8 cellular contexts compared by ENCODE assay signal in genomic region chr17:48002208-48002919, GRCh38. TPM values are rescaled to one million over a fixed set of nuclear protein-coding genes. Genes with fewer than 3 reads are reported as not detected.
DNase-seq lines count a peak whose midpoint lies in the region; ATAC-seq and TF ChIP-seq lines count a peak whose summit lies in the region.

No MANE protein-coding gene starts in this region.

- no peaks in the 10 kb centered on the region for H3K9me3 Mint-ChIP-seq in brain

- peak overlapping the region; percentile 98 to 99 (median 98) for H3K27ac Mint-ChIP-seq in brain

- no peak for TF ChIP-seq POLR2A in transverse colon (IDR thresholded peaks at IDR 0.05)
- TF ChIP-seq POLR2A in ovary (IDR thresholded peaks at IDR 0.05), result no peak

- intact Hi-C loops in transverse colon (cut with DNase I; ENCODE audit: low total_unique reads), result no loop called here
- intact Hi-C loops in ovary (cut with DNase I), result no loop called here

- no peaks in the 10 kb centered on the region for H3K36me3 Mint-ChIP-seq in brain

- H3K36me3 ChIP-seq in transverse colon (no peaks in the 10 kb centered on the region), ovary (no peaks in the 10 kb centered on the region)

- peak overlapping the region; percentile 65 for H3K27ac ChIP-seq in layer of hippocampus (ENCODE audit: low read depth, low read length)
- H3K27ac ChIP-seq in transverse colon, result peak overlapping the region; percentile 46 to 63 (median 52)
- no peak overlapping the region for H3K27ac ChIP-seq in ovary

- peaks cover 0 to 17% (median 9%) of the 10 kb centered on the region in 4 donors for H3K4me1 ChIP-seq in transverse colon
- H3K4me1 ChIP-seq in ovary (ENCODE audit: insufficient read depth), result no peaks in the 10 kb centered on the region

- peak overlapping the region; percentile 59 to 78 (median 63) for H3K4me3 Mint-ChIP-seq in brain

- 52 to 66% methylated on average over 4 to 5 of the region's 5 CpGs for WGBS in transverse colon (ENCODE audit: low coverage in 1 of 2), 2 donors
- WGBS in ovary, 3 donors, result 67 to 78% (median 69%) methylated on average over 5 of the region's 5 CpGs

- DNase-seq in NCI-H2107 treated with DMSO at 0.1 percent for 48 hours (lab: John Stamatoyannopoulos, UW; ENCODE audit: unreplicated experiment), result peak; percentile 62
- no peak for DNase-seq in NCI-H2107 (lab: John Stamatoyannopoulos, UW)
- peak; percentile 66 for DNase-seq in NCI-H2227 treated with DMSO at 0.1 percent for 48 hours (lab: John Stamatoyannopoulos, UW)
- DNase-seq in transverse colon, result no peak
- DNase-seq in ovary, result no peak

- TF ChIP-seq CTCF in brain (conservative IDR thresholded peaks at IDR 0.05) (no peak), transverse colon (IDR thresholded peaks at IDR 0.05) (no peak), ovary (IDR thresholded peaks at IDR 0.05) (no peak)

- no peak for ATAC-seq in HG03025 (IDR thresholded peaks at IDR 0.05; ENCODE audit: low FRiP score, unreplicated experiment)

- H3K9me3 ChIP-seq in transverse colon (no peaks in the 10 kb centered on the region), ovary (no peaks in the 10 kb centered on the region)

- TF ChIP-seq EP300 in transverse colon (IDR thresholded peaks at IDR 0.05; ENCODE audit: low read depth) (no peak), ovary (IDR thresholded peaks at IDR 0.05) (no peak)

- H3K4me1 Mint-ChIP-seq in brain, result peaks cover 89% of the 10 kb centered on the region

- H3K27me3 ChIP-seq in layer of hippocampus (ENCODE audit: control insufficient read depth, insufficient read depth, low read length), result no peaks in the 10 kb centered on the region
- no peaks in the 10 kb centered on the region for H3K27me3 ChIP-seq in transverse colon
- H3K27me3 ChIP-seq in ovary, result no peaks in the 10 kb centered on the region

- in situ Hi-C loops in transverse colon (cut with MboI; ENCODE audit: low pct_ligation_motif_present in 1 of 4, low pct_unique_long_range_greater_than_20kb in 1 of 4, low sequenced_read_pairs in 3 of 4), result no loop called here

- no peak overlapping the region for H3K4me3 ChIP-seq in transverse colon
- H3K4me3 ChIP-seq in ovary, result no peak overlapping the region

- H3K27me3 Mint-ChIP-seq in brain, result peaks cover 4% of the 10 kb centered on the region

RNA-seq across cellular contexts. Expression of gene CDK5RAP3, which starts 31.5 kb away (rescaled TPM):
- polyA plus RNA-seq in brain (ENCODE audit: insufficient read depth, low read depth, low replicate concordance), result 106 TPM
- 100 to 1,000 TPM; 159 to 540 (median 296) TPM for total RNA-seq in transverse colon
- 100 to 1,000 TPM; 125 to 197 (median 144) TPM for total RNA-seq in ovary
- 100 to 1,000 TPM; 138 to 162 TPM for polyA plus RNA-seq in ovary

RNA-seq across cellular contexts. Expression of gene COPZ2, which starts 35.2 kb away (rescaled TPM):
- polyA plus RNA-seq in brain (ENCODE audit: insufficient read depth, low read depth, low replicate concordance), result 7.2 TPM
- 10 to 100 TPM in 2 of 4 donors, 1 to 10 TPM in 2; 6.0 to 11.2 (median 8.3) TPM for total RNA-seq in transverse colon
- total RNA-seq in ovary, result 10 to 100 TPM in 5 of 7 donors, 1 to 10 TPM in 2; 1.7 to 36.2 (median 12.1) TPM
- 10 to 100 TPM; 12.1 to 58.1 TPM for polyA plus RNA-seq in ovary

RNA-seq across cellular contexts. Expression of gene PRR15L, which starts 44.7 kb away (rescaled TPM):
- 30.5 TPM for polyA plus RNA-seq in brain (ENCODE audit: insufficient read depth, low read depth, low replicate concordance)
- total RNA-seq in transverse colon, result 100 to 1,000 TPM; 111 to 230 (median 182) TPM
- total RNA-seq in ovary, result 10 to 100 TPM in 1 of 7 donors, 1 to 10 TPM in 1, under 1 TPM in 5; 0.18 to 22.3 (median 0.82) TPM
- polyA plus RNA-seq in ovary, result under 1 TPM; 0.16 to 0.35 TPM

RNA-seq across cellular contexts. Expression of gene NFE2L1, which starts 45.8 kb away (rescaled TPM):
- polyA plus RNA-seq in brain (ENCODE audit: insufficient read depth, low read depth, low replicate concordance) (137 TPM), ovary (100 to 1,000 TPM; 150 to 577 TPM)
- total RNA-seq in transverse colon (100 to 1,000 TPM; 173 to 242 (median 211) TPM), ovary (100 to 1,000 TPM in 6 of 7 donors, 10 to 100 TPM in 1; 80.0 to 214 (median 165) TPM)

Comparison
In these comparisons a context has a peak if more than half of its experiments do, and no peak if none do; other contexts are left out.
1. DNase-seq: peak in NCI-H2107 treated with DMSO at 0.1 percent for 48 hours (single experiment) and NCI-H2227 treated with DMSO at 0.1 percent for 48 hours (single experiment); none in NCI-H2107 (single experiment), transverse colon (single experiment) and ovary (0 of 5).
2. H3K27ac ChIP-seq: peak in layer of hippocampus (single experiment) and transverse colon (4 of 4); none in ovary (0 of 2).
3. RNA of gene PRR15L, which starts 44.7 kb away (total RNA-seq): 111 to 230 TPM in transverse colon; 0.18 to 22.3 TPM in ovary; every median in the first group is over 4 times any median in the second.